In genomic region chr15:72473670-72474465, GRCh38 we compare ENCODE assay signal across 8 cellular contexts. TPM values are rescaled to one million over a fixed set of nuclear protein-coding genes. Genes with fewer than 3 reads are reported as not detected.
DNase-seq lines count a peak whose midpoint lies in the region; ATAC-seq and TF ChIP-seq lines count a peak whose summit lies in the region.

ARIH1 (plus strand) TSS chr15:72474330; CDS start chr15:72474640, 310 bp downstream.

- H3K4me1 Mint-ChIP-seq in H9 = peaks cover 13 to 19% of the 10 kb centered on the region in 2 experiments

- peak within 1 kb of the TSS; percentile 46 for H4K8ac ChIP-seq in H9 (replicated peaks; ENCODE audit: insufficient read length, low read depth, low read length)

- peak within 1 kb of the TSS; percentile 97 to 98 for H3K4me3 Mint-ChIP-seq in H9

- H3T11ph ChIP-seq in H9 (ENCODE audit: low read length) = no peak within 1 kb of the TSS

- no peak within 1 kb of the TSS for H4K91ac ChIP-seq in H9 (ENCODE audit: insufficient read length, low read depth, low read length)

- H2AFZ ChIP-seq in H9 (ENCODE audit: low read length) (peak within 1 kb of the TSS; percentile 1), neuron (ENCODE audit: low read depth, low read length) (peak within 1 kb of the TSS; percentile 80)

- H4K20me1 ChIP-seq in H9 (ENCODE audit: control insufficient read depth, insufficient read depth, insufficient read length) = no peaks in the 10 kb centered on the region

- peak within 1 kb of the TSS; percentile 81 for H3K4me2 ChIP-seq in H9 (ENCODE audit: insufficient read depth, insufficient read length, low read length)

- peaks cover 5% of the 10 kb centered on the region for H3K23me2 ChIP-seq in H9 (ENCODE audit: insufficient read length, low read depth, low read length, poor library complexity, severe bottlenecking)

- peaks cover 33% of the 10 kb centered on the region; the same call in 1 of the 2 replicates for H3K79me2 ChIP-seq in H9 (ENCODE audit: insufficient read depth, low read length)

- no peak within 1 kb of the TSS for H3K56ac ChIP-seq in H9 (ENCODE audit: insufficient read length, low read depth, low read length)

- H3K27me3 ChIP-seq in H9 (ENCODE audit: insufficient read depth, low read length) (no peaks in the 10 kb centered on the region), MG63 (no peaks in the 10 kb centered on the region), foreskin keratinocyte (no peaks in the 10 kb centered on the region), neuron (ENCODE audit: insufficient read depth, low read length) (no peaks in the 10 kb centered on the region), subcutaneous abdominal adipose tissue (ENCODE audit: control insufficient read depth in 5 of 5, insufficient read depth in 4 of 5, low read length in 5 of 5) (no peaks in the 10 kb centered on the region)

- no peaks in the 10 kb centered on the region for H3K9me3 Mint-ChIP-seq in H9

- peak within 1 kb of the TSS; percentile 88 for H3K4me3 ChIP-seq in MG63
- H3K4me3 ChIP-seq in neuron (ENCODE audit: low read length) = peak within 1 kb of the TSS; percentile 95
- H3K4me3 ChIP-seq in subcutaneous abdominal adipose tissue (ENCODE audit: low read depth in 1 of 5, low read length in 5 of 5) = peak within 1 kb of the TSS; percentile 80 to 96 (median 94)

- no peak within 1 kb of the TSS for H2BK12ac ChIP-seq in H9 (ENCODE audit: insufficient read length, low read depth, low read length)

- H3K27me3 Mint-ChIP-seq in H9 (ENCODE audit: low read depth) = no peaks in the 10 kb centered on the region

- no peak within 1 kb of the TSS; the same call in 1 of the 2 replicates for H3K4ac ChIP-seq in H9 (ENCODE audit: low read depth, low read length)

- TF ChIP-seq CTCF in H9 (conservative IDR thresholded peaks at IDR 0.05) = no peak; the same call in 2 of the 3 replicates
- TF ChIP-seq CTCF in foreskin keratinocyte (conservative IDR thresholded peaks at IDR 0.05) = peak; percentile 73

- H3K18ac ChIP-seq in H9 (ENCODE audit: insufficient read length, low read depth, low read length) = peak within 1 kb of the TSS; percentile 99

- H3K4me1 ChIP-seq in H9 (ENCODE audit: insufficient read depth, low read length) = 0 out of 2 replicates have a peak, but pooled peaks cover 3% of the 10 kb centered on the region
- H3K4me1 ChIP-seq in foreskin keratinocyte = peaks cover 17% of the 10 kb centered on the region
- H3K4me1 ChIP-seq in neuron (ENCODE audit: insufficient read depth, low read length) = peaks cover 25% of the 10 kb centered on the region
- H3K4me1 ChIP-seq in subcutaneous abdominal adipose tissue (ENCODE audit: control insufficient read depth in 5 of 5, insufficient read depth in 5 of 5, low read length in 5 of 5) = peaks cover 4 to 47% (median 38%) of the 10 kb centered on the region in 5 donors

- H3K9ac ChIP-seq in H9 (ENCODE audit: extremely low read depth, insufficient read length, low read length) = peak within 1 kb of the TSS; percentile 98
- H3K9ac ChIP-seq in subcutaneous abdominal adipose tissue (ENCODE audit: low read length in 5 of 5) = peak within 1 kb of the TSS; percentile 94 to 100 (median 100)

- H3K14ac ChIP-seq in H9 (ENCODE audit: insufficient read depth, low read length) = peak within 1 kb of the TSS; percentile 98

- H3K36me3 Mint-ChIP-seq in H9 (ENCODE audit: insufficient read depth in 1 of 3, low read depth in 3 of 3) = peaks cover 25 to 30% (median 28%) of the 10 kb centered on the region in 3 experiments; a peak in 6 of 7 replicates

- peak within 1 kb of the TSS; percentile 74 for H2BK5ac ChIP-seq in H9 (ENCODE audit: insufficient read length, low read length)

- peak within 1 kb of the TSS; percentile 76 for H4K5ac ChIP-seq in H9 (ENCODE audit: insufficient read length, low read depth, low read length)

- no peak within 1 kb of the TSS for H2AK5ac ChIP-seq in H9 (ENCODE audit: insufficient read length, low read length)

- H3K27ac Mint-ChIP-seq in H9 = peak within 1 kb of the TSS; percentile 99

- H3K9me3 ChIP-seq in H9 (ENCODE audit: control insufficient read depth, low read depth, low read length) (no peaks in the 10 kb centered on the region), MG63 (no peaks in the 10 kb centered on the region), neuron (ENCODE audit: low read length) (peaks cover 2% of the 10 kb centered on the region), subcutaneous abdominal adipose tissue (ENCODE audit: control insufficient read depth in 5 of 5, low read length in 5 of 5) (no peaks in the 10 kb centered on the region)

- H2BK20ac ChIP-seq in H9 (ENCODE audit: low read depth, low read length, poor library complexity, severe bottlenecking) = no peak within 1 kb of the TSS

- no peak within 1 kb of the TSS for H2BK15ac ChIP-seq in H9 (ENCODE audit: low read depth, low read length)

- peak within 1 kb of the TSS; percentile 46 for H3K27ac ChIP-seq in H9 (ENCODE audit: insufficient read length, low read depth, low read length)
- peak within 1 kb of the TSS; percentile 96 for H3K27ac ChIP-seq in foreskin keratinocyte
- peak within 1 kb of the TSS; percentile 100 for H3K27ac ChIP-seq in subcutaneous abdominal adipose tissue (ENCODE audit: low read depth, low read length)

- peaks cover 4% of the 10 kb centered on the region for H3K79me1 ChIP-seq in H9 (ENCODE audit: insufficient read depth, low read depth, low read length, poor library complexity, severe bottlenecking)

- no peak within 1 kb of the TSS for H2BK120ac ChIP-seq in H9 (ENCODE audit: low read depth, low read length, poor library complexity, severe bottlenecking)

- H3K36me3 ChIP-seq in MG63 = peaks cover 38% of the 10 kb centered on the region
- H3K36me3 ChIP-seq in neuron (ENCODE audit: insufficient read depth, low read length) = peaks cover 21% of the 10 kb centered on the region
- H3K36me3 ChIP-seq in subcutaneous abdominal adipose tissue (ENCODE audit: control insufficient read depth in 5 of 5, insufficient read depth in 5 of 5, low read length in 5 of 5) = peaks cover 0 to 10% (median 5%) of the 10 kb centered on the region in 5 donors

- no CpG with 5 or more reads among the region's 62 CpGs for WGBS in H9 (ENCODE audit: extremely low coverage, insufficient read length, low lambda C conversion rate)

- H3K23ac ChIP-seq in H9 (ENCODE audit: insufficient read length, low read depth, low read length) = no peak within 1 kb of the TSS

- peak; percentile 83 for ATAC-seq in foreskin keratinocyte

- DNase-seq in GDM1 (lab: John Stamatoyannopoulos, UW) (peak; percentile 94), H9 (peak; percentile 96), MG63 (peak; percentile 94), SHP77 treated with DMSO at 0.1 percent for 48 hours (lab: John Stamatoyannopoulos, UW) (peak; percentile 85), foreskin keratinocyte (peak; percentile 85 to 92)
- peak; percentile 92 for DNase-seq in activated gamma-delta T cell treated with anti-CD3 and anti-CD28 coated beads, Interleukin-2, amount 50 U/mL, for 16 hours (ENCODE audit: low read depth)

RNA-seq across cellular contexts. Expression of gene ARIH1, which starts in this region (rescaled TPM):
- total RNA-seq in H9 (2021) (158 and 161 TPM in 2 replicates), foreskin keratinocyte (63.6 and 66.9 TPM in 2 replicates)
- total RNA-seq in MG63 (2014; rRNA removed; shearing (Covaris generic); ENCODE audit: low replicate concordance) = 19.7 and 62.6 TPM in 2 replicates
- polyA plus RNA-seq in foreskin keratinocyte = 24.4 and 26.2 TPM in 2 replicates

Comparison
In these comparisons a context has a peak if more than half of its experiments do, and no peak if none do; other contexts are left out.
1. Peak in every context shown above with its lines: DNase-seq, ATAC-seq, H3K4me3 ChIP-seq and H3K27ac ChIP-seq.
2. H3K27ac ChIP-seq: peak in every context shown above with its lines; median percentile 100 in subcutaneous abdominal adipose tissue; 96 in foreskin keratinocyte; 46 in H9.